In genomic region chr21:43318841-43319781, GRCh38 we compare ENCODE assay signal across 9 cellular contexts.
DNase-seq lines count a peak whose midpoint lies in the region; ATAC-seq and TF ChIP-seq lines count a peak whose summit lies in the region.
"Had no signal": no experiment of that assay in that cellular context is flagged by ENCODE, and none has a peak within 500 bp of the region (broad histone marks: within the 10 kb centered on the region; RNA-seq: fewer than 3 reads in every experiment).

No MANE protein-coding gene starts in this region.

- DNase-seq in AG04450 (ENCODE audit: low read depth, low spot score) (peak; percentile 16), left kidney (ENCODE audit: low read depth, low spot score) (peak; percentile 66), pons (ENCODE audit: low spot score) (no peak), ureter (ENCODE audit: low spot score) (no peak)
- DNase-seq: mesendoderm had no signal

- H3K9me3 ChIP-seq in AG04450 (ENCODE audit: control insufficient read depth, insufficient read depth, low read length) (peaks cover 18% of the 10 kb centered on the region), HEK293 (ENCODE audit: control insufficient read depth, insufficient read depth, low read depth, low read length) (no peaks in the 10 kb centered on the region; the same call in 1 of the 2 replicates)

- POLR2A ChIA-PET in AG04450 (lab: Yijun Ruan, JAX) = no interaction called here
- POLR2A ChIA-PET in HEK293 (lab: Yijun Ruan, JAX) = interaction anchor here (0.9 to 2.1 kb wide), 2 partner anchors 15 to 30 kb away, joined by 3 to 5 read pairs; no protein-coding TSS in a partner anchor

- H3K27ac ChIP-seq in AG04450 (ENCODE audit: low read depth, low read length) (no peak overlapping the region), HEK293 (ENCODE audit: extremely low read depth, low read depth, low read length) (no peak overlapping the region)

- no peaks in the 10 kb centered on the region for H3K36me3 ChIP-seq in HEK293 (ENCODE audit: control insufficient read depth in 2 of 2, insufficient read depth in 1 of 2, low read length in 2 of 2)

- H3K4me1 ChIP-seq in HEK293 (ENCODE audit: control insufficient read depth, insufficient read depth, low read length) = no peaks in the 10 kb centered on the region; the same call in 1 of the 2 replicates

- TF ChIP-seq CTCF in AG04450 (IDR thresholded peaks at IDR 0.05; ENCODE audit: low read depth, low read length) (no peak), HEK293 (tag by site-specific recombination; IDR thresholded peaks at IDR 0.05) (no peak)

- CTCF ChIA-PET in AG04450 (lab: Charles Lee) = no interaction called here
- CTCF ChIA-PET in HEK293 (lab: Yijun Ruan, JAX) = interaction anchor here (0.7 to 1.7 kb wide), 4 partner anchors 16 to 327 kb away, joined by 3 to 4 read pairs (median 3); no protein-coding TSS in a partner anchor

- H3K27me3 ChIP-seq in AG04450 (ENCODE audit: control insufficient read depth, insufficient read depth, low read length) = peaks cover 14% of the 10 kb centered on the region

- ATAC-seq in SK-N-SH treated with all-trans-retinoic acid at 6 μM for 48 hours = no peak
- no peak for ATAC-seq in GM18861 (IDR thresholded peaks at IDR 0.05; ENCODE audit: unreplicated experiment)
- no peak for ATAC-seq in GM19351 (IDR thresholded peaks at IDR 0.05; ENCODE audit: unreplicated experiment)

- no peak overlapping the region for H3K4me3 ChIP-seq in AG04450 (ENCODE audit: low read depth, low read length)
- H3K4me3 ChIP-seq in HEK293 (ENCODE audit: low read depth, low read length) = no peak overlapping the region

TF ChIP-seq in HEK293, 187 proteins besides CTCF, POLR2A, EP300 and RAD21 (continues in another document):
- TF ChIP-seq PATZ1 (tag by site-specific recombination; IDR thresholded peaks at IDR 0.05) = peak; percentile 60
- peak; percentile 39; the same call in 1 of the 2 replicates for TF ChIP-seq ZNF398 (tag by site-specific recombination; IDR thresholded peaks at IDR 0.05)
- no peak for TF ChIP-seq ZNF529 (tag by site-specific recombination; IDR thresholded peaks at IDR 0.05; ENCODE audit: insufficient replicate concordance)
- TF ChIP-seq ZBTB20 (tag by site-specific recombination; IDR thresholded peaks at IDR 0.05) = peak; percentile 70
- peak; percentile 67; the same call in 1 of the 2 replicates for TF ChIP-seq KLF17 (tag by site-specific recombination; IDR thresholded peaks at IDR 0.05)
- TF ChIP-seq ZNF600 (tag by site-specific recombination; IDR thresholded peaks at IDR 0.05) = peak; percentile 85
- no peak for TF ChIP-seq HOXA7 (CRISPR knock-in tag; IDR thresholded peaks at IDR 0.05; ENCODE audit: borderline replicate concordance)
- 0 out of 2 replicates have a peak, but pooled peaks have one; percentile 18 for TF ChIP-seq KLF1 (tag by site-specific recombination; IDR thresholded peaks at IDR 0.05)

TF ChIP-seq in SK-N-SH treated with all-trans-retinoic acid at 6 μM for 48 hours, 23 proteins besides CTCF, POLR2A, EP300 and RAD21:
- TF ChIP-seq ZNF70 (CRISPR knock-in tag; IDR thresholded peaks at IDR 0.05) = peak; percentile 53; the same call in 1 of the 2 replicates
- no peak for TF ChIP-seq GLIS3 (CRISPR knock-in tag; IDR thresholded peaks at IDR 0.05)

Comparison
In these comparisons a context has a peak if more than half of its experiments do, and no peak if none do; other contexts are left out.
1. DNase-seq: peak in AG04450 (single experiment) and left kidney (single experiment); none in pons (single experiment) and ureter (single experiment).